In the genomic region with DNA sequence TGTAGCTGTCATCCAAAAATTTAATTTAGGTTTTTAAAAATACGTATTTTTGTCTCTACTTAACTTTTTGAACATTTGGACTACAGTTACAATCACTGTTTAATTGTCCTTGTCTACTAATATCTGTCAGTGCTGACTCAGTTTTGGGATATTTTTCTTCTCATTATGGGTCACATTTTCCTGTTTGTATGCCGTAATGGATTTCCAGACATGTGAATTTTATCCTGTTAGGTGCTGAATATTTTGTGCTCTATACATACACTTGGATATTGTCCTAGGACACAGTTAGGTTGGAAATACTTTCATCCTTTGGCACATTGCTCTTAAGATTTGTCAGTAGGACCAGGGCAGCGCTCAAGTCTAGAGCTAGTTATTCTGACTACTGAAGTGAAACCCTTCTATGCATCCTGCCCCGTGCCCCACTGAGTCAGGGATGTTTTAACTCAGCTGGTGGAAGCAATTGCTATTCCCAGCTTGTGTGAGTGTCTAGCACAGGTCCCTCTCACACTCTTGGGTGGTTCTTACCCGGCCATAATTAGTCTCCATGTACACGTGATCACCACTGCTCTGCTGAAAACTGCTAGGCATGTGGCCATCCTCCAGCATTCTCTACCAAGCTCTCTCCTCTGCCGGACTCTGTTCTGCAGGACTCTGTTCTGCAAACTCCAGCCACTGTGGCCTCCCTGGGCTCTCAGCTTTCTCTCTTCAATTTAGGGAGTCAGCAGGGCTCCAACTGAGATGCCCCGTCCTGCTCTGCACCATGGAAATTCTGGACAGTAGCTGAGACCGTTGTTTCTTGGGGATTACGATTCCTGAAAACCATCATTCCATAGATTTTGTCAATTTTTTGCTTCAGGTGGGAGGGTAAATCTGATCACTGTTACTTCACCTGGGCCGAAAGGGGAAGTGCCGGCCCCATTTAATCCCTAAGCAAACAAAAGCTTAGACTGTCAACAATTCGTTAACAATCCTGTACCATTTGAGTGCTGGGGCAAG, we compare ENCODE assay signal across 1 cellular context.
TF ChIP-seq lines count a peak whose summit lies in the region.

No MANE protein-coding gene starts in this region.

TF ChIP-seq in HepG2, 621 proteins besides CTCF, POLR2A, EP300 and RAD21 (continued from another document and continues in another):
- TF ChIP-seq, protein P1, sequence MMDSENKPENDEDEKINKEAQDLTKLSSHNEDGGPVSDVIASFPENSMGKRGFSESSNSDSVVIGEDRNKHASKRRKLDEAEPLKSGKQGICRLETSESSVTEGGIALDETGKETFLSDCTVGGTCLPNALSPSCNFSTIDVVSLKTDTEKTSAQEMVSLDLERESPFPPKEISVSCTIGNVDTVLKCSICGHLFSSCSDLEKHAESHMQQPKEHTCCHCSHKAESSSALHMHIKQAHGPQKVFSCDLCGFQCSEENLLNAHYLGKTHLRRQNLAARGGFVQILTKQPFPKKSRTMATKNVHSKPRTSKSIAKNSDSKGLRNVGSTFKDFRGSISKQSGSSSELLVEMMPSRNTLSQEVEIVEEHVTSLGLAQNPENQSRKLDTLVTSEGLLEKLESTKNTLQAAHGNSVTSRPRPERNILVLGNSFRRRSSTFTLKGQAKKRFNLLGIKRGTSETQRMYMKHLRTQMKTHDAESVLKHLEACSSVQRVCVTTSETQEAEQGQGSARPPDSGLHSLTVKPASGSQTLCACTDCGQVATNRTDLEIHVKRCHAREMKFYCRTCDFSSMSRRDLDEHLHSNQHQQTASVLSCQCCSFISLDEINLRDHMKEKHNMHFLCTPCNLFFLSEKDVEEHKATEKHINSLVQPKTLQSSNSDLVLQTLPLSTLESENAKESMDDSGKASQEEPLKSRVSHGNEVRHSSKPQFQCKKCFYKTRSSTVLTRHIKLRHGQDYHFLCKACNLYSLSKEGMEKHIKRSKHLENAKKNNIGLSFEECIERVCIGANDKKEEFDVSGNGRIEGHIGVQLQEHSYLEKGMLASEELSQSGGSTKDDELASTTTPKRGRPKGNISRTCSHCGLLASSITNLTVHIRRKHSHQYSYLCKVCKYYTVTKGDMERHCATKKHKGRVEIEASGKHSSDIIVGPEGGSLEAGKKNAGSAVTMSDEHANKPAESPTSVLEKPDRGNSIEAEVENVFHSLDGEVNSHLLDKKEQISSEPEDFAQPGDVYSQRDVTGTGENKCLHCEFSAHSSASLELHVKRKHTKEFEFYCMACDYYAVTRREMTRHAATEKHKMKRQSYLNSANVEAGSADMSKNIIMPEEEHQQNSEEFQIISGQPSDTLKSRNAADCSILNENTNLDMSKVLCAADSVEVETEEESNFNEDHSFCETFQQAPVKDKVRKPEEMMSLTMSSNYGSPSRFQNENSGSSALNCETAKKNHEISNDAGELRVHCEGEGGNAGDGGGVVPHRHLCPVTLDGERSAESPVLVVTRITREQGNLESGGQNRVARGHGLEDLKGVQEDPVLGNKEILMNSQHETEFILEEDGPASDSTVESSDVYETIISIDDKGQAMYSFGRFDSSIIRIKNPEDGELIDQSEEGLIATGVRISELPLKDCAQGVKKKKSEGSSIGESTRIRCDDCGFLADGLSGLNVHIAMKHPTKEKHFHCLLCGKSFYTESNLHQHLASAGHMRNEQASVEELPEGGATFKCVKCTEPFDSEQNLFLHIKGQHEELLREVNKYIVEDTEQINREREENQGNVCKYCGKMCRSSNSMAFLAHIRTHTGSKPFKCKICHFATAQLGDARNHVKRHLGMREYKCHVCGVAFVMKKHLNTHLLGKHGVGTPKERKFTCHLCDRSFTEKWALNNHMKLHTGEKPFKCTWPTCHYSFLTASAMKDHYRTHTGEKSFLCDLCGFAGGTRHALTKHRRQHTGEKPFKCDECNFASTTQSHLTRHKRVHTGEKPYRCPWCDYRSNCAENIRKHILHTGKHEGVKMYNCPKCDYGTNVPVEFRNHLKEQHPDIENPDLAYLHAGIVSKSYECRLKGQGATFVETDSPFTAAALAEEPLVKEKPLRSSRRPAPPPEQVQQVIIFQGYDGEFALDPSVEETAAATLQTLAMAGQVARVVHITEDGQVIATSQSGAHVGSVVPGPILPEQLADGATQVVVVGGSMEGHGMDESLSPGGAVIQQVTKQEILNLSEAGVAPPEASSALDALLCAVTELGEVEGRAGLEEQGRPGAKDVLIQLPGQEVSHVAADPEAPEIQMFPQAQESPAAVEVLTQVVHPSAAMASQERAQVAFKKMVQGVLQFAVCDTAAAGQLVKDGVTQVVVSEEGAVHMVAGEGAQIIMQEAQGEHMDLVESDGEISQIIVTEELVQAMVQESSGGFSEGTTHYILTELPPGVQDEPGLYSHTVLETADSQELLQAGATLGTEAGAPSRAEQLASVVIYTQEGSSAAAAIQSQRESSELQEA (CRISPR knock-in tag; IDR thresholded peaks at IDR 0.05; ENCODE audit: not compliant biosample characterization), result no peak
- peak; percentile 48; the same call in 1 of the 2 replicates for TF ChIP-seq TBX3 (IDR thresholded peaks at IDR 0.05; ENCODE audit: borderline replicate concordance)
- no peak for TF ChIP-seq MED8 (CRISPR knock-in tag; IDR thresholded peaks at IDR 0.05; ENCODE audit: insufficient replicate concordance)
- TF ChIP-seq, protein P2, sequence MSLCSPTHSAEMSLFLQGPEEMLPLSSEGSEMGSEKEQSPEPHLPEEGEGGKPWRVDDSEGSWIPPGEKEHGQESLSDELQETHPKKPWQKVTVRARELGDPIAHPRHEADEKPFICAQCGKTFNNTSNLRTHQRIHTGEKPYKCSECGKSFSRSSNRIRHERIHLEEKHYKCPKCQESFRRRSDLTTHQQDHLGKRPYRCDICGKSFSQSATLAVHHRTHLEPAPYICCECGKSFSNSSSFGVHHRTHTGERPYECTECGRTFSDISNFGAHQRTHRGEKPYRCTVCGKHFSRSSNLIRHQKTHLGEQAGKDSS (CRISPR knock-in tag; IDR thresholded peaks at IDR 0.05; ENCODE audit: borderline replicate concordance, low read depth), result 0 out of 2 replicates have a peak, but pooled peaks have one; percentile 45
- peak; percentile 82; the same call in 1 of the 2 replicates for TF ChIP-seq HMG20B (CRISPR knock-in tag; conservative IDR thresholded peaks at IDR 0.05)
- TF ChIP-seq NCOA2 (CRISPR knock-in tag; IDR thresholded peaks at IDR 0.05), result peak; percentile 64
- no peak for TF ChIP-seq ZBTB49 (CRISPR knock-in tag; IDR thresholded peaks at IDR 0.05; ENCODE audit: borderline replicate concordance)
- peak; percentile 56 for TF ChIP-seq HDAC1 (CRISPR knock-in tag; IDR thresholded peaks at IDR 0.05)
- TF ChIP-seq, protein P3, sequence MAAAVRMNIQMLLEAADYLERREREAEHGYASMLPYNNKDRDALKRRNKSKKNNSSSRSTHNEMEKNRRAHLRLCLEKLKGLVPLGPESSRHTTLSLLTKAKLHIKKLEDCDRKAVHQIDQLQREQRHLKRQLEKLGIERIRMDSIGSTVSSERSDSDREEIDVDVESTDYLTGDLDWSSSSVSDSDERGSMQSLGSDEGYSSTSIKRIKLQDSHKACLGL (CRISPR knock-in tag; IDR thresholded peaks at IDR 0.05), result no peak
- TF ChIP-seq, protein P4, sequence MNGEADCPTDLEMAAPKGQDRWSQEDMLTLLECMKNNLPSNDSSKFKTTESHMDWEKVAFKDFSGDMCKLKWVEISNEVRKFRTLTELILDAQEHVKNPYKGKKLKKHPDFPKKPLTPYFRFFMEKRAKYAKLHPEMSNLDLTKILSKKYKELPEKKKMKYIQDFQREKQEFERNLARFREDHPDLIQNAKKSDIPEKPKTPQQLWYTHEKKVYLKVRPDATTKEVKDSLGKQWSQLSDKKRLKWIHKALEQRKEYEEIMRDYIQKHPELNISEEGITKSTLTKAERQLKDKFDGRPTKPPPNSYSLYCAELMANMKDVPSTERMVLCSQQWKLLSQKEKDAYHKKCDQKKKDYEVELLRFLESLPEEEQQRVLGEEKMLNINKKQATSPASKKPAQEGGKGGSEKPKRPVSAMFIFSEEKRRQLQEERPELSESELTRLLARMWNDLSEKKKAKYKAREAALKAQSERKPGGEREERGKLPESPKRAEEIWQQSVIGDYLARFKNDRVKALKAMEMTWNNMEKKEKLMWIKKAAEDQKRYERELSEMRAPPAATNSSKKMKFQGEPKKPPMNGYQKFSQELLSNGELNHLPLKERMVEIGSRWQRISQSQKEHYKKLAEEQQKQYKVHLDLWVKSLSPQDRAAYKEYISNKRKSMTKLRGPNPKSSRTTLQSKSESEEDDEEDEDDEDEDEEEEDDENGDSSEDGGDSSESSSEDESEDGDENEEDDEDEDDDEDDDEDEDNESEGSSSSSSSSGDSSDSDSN (CRISPR knock-in tag; IDR thresholded peaks at IDR 0.05), result 0 out of 2 replicates have a peak, but pooled peaks have one; percentile 22
- no peak for TF ChIP-seq ZNF577 (CRISPR knock-in tag; IDR thresholded peaks at IDR 0.05; ENCODE audit: borderline replicate concordance, low read depth)
- TF ChIP-seq NR0B2 (CRISPR knock-in tag; IDR thresholded peaks at IDR 0.05), result no peak
- TF ChIP-seq NR2F6 (IDR thresholded peaks at IDR 0.05), result peak; percentile 43; the same call in 1 of the 2 replicates
- peak; percentile 47 for TF ChIP-seq NR2F6 (CRISPR knock-in tag; IDR thresholded peaks at IDR 0.05)
- TF ChIP-seq RFXAP (CRISPR knock-in tag; IDR thresholded peaks at IDR 0.05; ENCODE audit: borderline replicate concordance), result no peak
- no peak for TF ChIP-seq ZNF138 (CRISPR knock-in tag; IDR thresholded peaks at IDR 0.05; ENCODE audit: low read depth)
- TF ChIP-seq, protein P5, sequence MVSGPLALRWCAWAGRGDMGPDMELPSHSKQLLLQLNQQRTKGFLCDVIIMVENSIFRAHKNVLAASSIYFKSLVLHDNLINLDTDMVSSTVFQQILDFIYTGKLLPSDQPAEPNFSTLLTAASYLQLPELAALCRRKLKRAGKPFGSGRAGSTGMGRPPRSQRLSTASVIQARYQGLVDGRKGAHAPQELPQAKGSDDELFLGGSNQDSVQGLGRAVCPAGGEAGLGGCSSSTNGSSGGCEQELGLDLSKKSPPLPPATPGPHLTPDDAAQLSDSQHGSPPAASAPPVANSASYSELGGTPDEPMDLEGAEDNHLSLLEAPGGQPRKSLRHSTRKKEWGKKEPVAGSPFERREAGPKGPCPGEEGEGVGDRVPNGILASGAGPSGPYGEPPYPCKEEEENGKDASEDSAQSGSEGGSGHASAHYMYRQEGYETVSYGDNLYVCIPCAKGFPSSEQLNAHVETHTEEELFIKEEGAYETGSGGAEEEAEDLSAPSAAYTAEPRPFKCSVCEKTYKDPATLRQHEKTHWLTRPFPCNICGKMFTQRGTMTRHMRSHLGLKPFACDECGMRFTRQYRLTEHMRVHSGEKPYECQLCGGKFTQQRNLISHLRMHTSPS (CRISPR knock-in tag; IDR thresholded peaks at IDR 0.05; ENCODE audit: low read depth), result no peak
- TF ChIP-seq HHEX (CRISPR knock-in tag; IDR thresholded peaks at IDR 0.05), result peak; percentile 61
- no peak for TF ChIP-seq TERF1 (CRISPR knock-in tag; IDR thresholded peaks at IDR 0.05)
- peak; percentile 21; the same call in 1 of the 2 replicates for TF ChIP-seq POGZ (CRISPR knock-in tag; IDR thresholded peaks at IDR 0.05)
- no peak for TF ChIP-seq U2AF1 (optimal IDR thresholded peaks at IDR 0.05; ENCODE audit: low read depth, low read length)
- TF ChIP-seq, protein P6, sequence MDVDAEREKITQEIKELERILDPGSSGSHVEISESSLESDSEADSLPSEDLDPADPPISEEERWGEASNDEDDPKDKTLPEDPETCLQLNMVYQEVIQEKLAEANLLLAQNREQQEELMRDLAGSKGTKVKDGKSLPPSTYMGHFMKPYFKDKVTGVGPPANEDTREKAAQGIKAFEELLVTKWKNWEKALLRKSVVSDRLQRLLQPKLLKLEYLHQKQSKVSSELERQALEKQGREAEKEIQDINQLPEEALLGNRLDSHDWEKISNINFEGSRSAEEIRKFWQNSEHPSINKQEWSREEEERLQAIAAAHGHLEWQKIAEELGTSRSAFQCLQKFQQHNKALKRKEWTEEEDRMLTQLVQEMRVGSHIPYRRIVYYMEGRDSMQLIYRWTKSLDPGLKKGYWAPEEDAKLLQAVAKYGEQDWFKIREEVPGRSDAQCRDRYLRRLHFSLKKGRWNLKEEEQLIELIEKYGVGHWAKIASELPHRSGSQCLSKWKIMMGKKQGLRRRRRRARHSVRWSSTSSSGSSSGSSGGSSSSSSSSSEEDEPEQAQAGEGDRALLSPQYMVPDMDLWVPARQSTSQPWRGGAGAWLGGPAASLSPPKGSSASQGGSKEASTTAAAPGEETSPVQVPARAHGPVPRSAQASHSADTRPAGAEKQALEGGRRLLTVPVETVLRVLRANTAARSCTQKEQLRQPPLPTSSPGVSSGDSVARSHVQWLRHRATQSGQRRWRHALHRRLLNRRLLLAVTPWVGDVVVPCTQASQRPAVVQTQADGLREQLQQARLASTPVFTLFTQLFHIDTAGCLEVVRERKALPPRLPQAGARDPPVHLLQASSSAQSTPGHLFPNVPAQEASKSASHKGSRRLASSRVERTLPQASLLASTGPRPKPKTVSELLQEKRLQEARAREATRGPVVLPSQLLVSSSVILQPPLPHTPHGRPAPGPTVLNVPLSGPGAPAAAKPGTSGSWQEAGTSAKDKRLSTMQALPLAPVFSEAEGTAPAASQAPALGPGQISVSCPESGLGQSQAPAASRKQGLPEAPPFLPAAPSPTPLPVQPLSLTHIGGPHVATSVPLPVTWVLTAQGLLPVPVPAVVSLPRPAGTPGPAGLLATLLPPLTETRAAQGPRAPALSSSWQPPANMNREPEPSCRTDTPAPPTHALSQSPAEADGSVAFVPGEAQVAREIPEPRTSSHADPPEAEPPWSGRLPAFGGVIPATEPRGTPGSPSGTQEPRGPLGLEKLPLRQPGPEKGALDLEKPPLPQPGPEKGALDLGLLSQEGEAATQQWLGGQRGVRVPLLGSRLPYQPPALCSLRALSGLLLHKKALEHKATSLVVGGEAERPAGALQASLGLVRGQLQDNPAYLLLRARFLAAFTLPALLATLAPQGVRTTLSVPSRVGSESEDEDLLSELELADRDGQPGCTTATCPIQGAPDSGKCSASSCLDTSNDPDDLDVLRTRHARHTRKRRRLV (CRISPR knock-in tag; IDR thresholded peaks at IDR 0.05), result no peak
- peak; percentile 70 for TF ChIP-seq HDAC2 (CRISPR knock-in tag; IDR thresholded peaks at IDR 0.05)
